10 cellular contexts compared by ENCODE assay signal in the genomic region with DNA sequence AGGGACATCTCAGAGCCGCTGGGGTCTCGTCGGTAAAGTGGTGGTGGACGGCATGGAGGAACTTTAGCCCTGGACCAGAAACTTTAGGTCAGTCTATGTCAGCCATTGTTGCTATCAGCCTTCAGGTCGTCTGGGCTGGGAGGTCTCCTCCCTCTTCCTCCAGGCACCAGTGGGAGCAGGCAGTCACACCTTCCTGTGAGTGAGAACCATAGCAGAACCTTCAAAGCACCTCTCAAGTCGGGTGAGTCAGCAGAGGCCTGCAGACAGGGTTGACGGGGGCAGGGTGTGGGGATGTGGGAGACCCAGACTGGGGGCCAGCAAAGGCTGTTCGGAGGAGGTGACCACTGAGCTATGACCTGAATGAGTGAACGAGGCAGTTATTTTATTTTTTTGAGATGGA. TPM values are rescaled to one million over a fixed set of nuclear protein-coding genes. Genes with fewer than 3 reads are reported as not detected.
DNase-seq lines count a peak whose midpoint lies in the region; ATAC-seq, FAIRE-seq and TF ChIP-seq lines count a peak whose summit lies in the region.
"Had no signal": no experiment of that assay in that cellular context is flagged by ENCODE, and none has a peak within 500 bp of the region (broad histone marks: within the 10 kb centered on the region; RNA-seq: fewer than 3 reads in every experiment).

No MANE protein-coding gene starts in this region.

- no peak overlapping the region for H4K8ac ChIP-seq in mesendoderm (ENCODE audit: low read depth, low read length)

- H2BK120ac ChIP-seq in mesendoderm (ENCODE audit: low read depth, low read length) = peak overlapping the region; percentile 32

- peak overlapping the region; percentile 85 for H3K56ac ChIP-seq in mesendoderm (ENCODE audit: low read length)

- no peaks in the 10 kb centered on the region for H4K20me1 ChIP-seq in PC-9 (ENCODE audit: insufficient read depth)

- CTCF ChIA-PET in A549 (lab: Yijun Ruan, JAX) = interaction anchor here (0.6 to 4.6 kb wide), 2 partner anchors 76 to 274 kb away, joined by 3 to 28 read pairs; no protein-coding TSS in a partner anchor
- CTCF ChIA-PET in PC-9 (lab: Charles Lee) = no interaction called here
- CTCF ChIA-PET in MCF 10A (lab: Yijun Ruan, JAX) = interaction anchor here (0.7 to 0.9 kb wide), 2 partner anchors 112 to 132 kb away, joined by 3 read pairs; no protein-coding TSS in a partner anchor

- DNase-seq in A549 (ENCODE audit: low read depth in 1 of 2, low spot score in 1 of 2) = peak in 1 of 2 experiments; percentile 71
- peak; percentile 44 to 50 for DNase-seq in PC-9
- DNase-seq in activated effector memory CD4-positive, alpha-beta T cell treated with anti-CD3 and anti-CD28 coated beads, Interleukin-2, amount 50 U/mL, for 16 hours = peak; percentile 81
- peak; percentile 89 for DNase-seq in mesendoderm
- no peak for DNase-seq in anterior cingulate cortex (lab: John Stamatoyannopoulos, UW)
- no peak for DNase-seq in MCF 10A (ENCODE audit: unreplicated experiment)
- DNase-seq in 8988T = no peak
- DNase-seq: adrenal gland, RPMI8226 had no signal

- intact Hi-C loops in PC-9 (cut with micrococcal nuclease; ENCODE audit: unreplicated experiment) = no loop called here
- intact Hi-C loops in MCF 10A (cut with micrococcal nuclease) = no loop called here

- H2AFZ ChIP-seq in PC-9 = no peak overlapping the region

- H3K23ac ChIP-seq in mesendoderm (ENCODE audit: low read length) = no peak overlapping the region

- peak overlapping the region; percentile 65 for H2AK5ac ChIP-seq in mesendoderm (ENCODE audit: low read length)

- no peak overlapping the region for H2BK15ac ChIP-seq in mesendoderm (replicated peaks; ENCODE audit: low read depth)

- peaks cover 17% of the 10 kb centered on the region for H3F3A ChIP-seq in PC-9 (ENCODE audit: insufficient read depth, low read depth)

- H3K4me3 ChIP-seq in A549 = no peak overlapping the region
- no peak overlapping the region for H3K4me3 ChIP-seq in PC-9
- H3K4me3 ChIP-seq in mesendoderm (ENCODE audit: low read length) = no peak overlapping the region
- H3K4me3 ChIP-seq: adrenal gland had no signal

- no peaks in the 10 kb centered on the region for H3K9me2 ChIP-seq in PC-9 (ENCODE audit: insufficient read depth)

- H3K18ac ChIP-seq in mesendoderm (ENCODE audit: low read length) = peak overlapping the region; percentile 33

- no peak for TF ChIP-seq RAD21 in A549 (conservative IDR thresholded peaks at IDR 0.05 in 1 of 2, IDR thresholded peaks at IDR 0.05 in 1 of 2)

- no peaks in the 10 kb centered on the region for H3K79me1 ChIP-seq in mesendoderm (ENCODE audit: low read length)

- H3K79me2 ChIP-seq in PC-9 (ENCODE audit: low read depth) (no peaks in the 10 kb centered on the region), mesendoderm (ENCODE audit: control insufficient read depth, insufficient read depth, low read length) (no peaks in the 10 kb centered on the region)

- no peaks in the 10 kb centered on the region for H3K27me3 Mint-ChIP-seq in MCF 10A (ENCODE audit: insufficient read depth, unreplicated experiment)

- BruUV-seq in PC-9 (replicated peaks; lab: Mats Ljungman, UMichigan) (no TSS peak), MCF 10A (replicated peaks; lab: Mats Ljungman, UMichigan) (no TSS peak)

- no peaks in the 10 kb centered on the region for H3K9me3 Mint-ChIP-seq in MCF 10A (ENCODE audit: unreplicated experiment)

- peak overlapping the region; percentile 9 for H3K9ac ChIP-seq in mesendoderm (ENCODE audit: low read length)

- H3K9me3 ChIP-seq in A549 (no peaks in the 10 kb centered on the region), PC-9 (ENCODE audit: insufficient read depth, low read depth) (no peaks in the 10 kb centered on the region)
- H3K9me3 ChIP-seq: adrenal gland had no signal

- H3K4me1 ChIP-seq in A549 (peaks cover 31% of the 10 kb centered on the region), PC-9 (replicated peaks; ENCODE audit: insufficient read depth) (peaks cover 26% of the 10 kb centered on the region), mesendoderm (ENCODE audit: control insufficient read depth, low read depth, low read length) (no peaks in the 10 kb centered on the region)
- H3K4me1 ChIP-seq: adrenal gland had no signal

- TF ChIP-seq EP300 in A549 (IDR thresholded peaks at IDR 0.05) = no peak

- peak overlapping the region; percentile 84 for H3K4ac ChIP-seq in mesendoderm (ENCODE audit: low read depth, low read length)

- no peak for TF ChIP-seq POLR2A in A549 (IDR thresholded peaks at IDR 0.05; ENCODE audit: low read length)

- H3K27ac ChIP-seq in A549 (peak overlapping the region; percentile 56 to 90), PC-9 (peak overlapping the region; percentile 57; the same call in 1 of the 2 replicates), mesendoderm (ENCODE audit: low read depth, low read length) (peak overlapping the region; percentile 80)
- H3K27ac ChIP-seq: adrenal gland had no signal

- H3K27me3 ChIP-seq in PC-9 (ENCODE audit: insufficient read depth, low read depth) (no peaks in the 10 kb centered on the region), mesendoderm (ENCODE audit: insufficient read depth, low read length, poor library complexity) (no peaks in the 10 kb centered on the region)
- H3K27me3 ChIP-seq: adrenal gland had no signal

- peak overlapping the region; percentile 71 for H4K5ac ChIP-seq in mesendoderm (ENCODE audit: low read length)

- H2BK5ac ChIP-seq in mesendoderm (ENCODE audit: low read length) = peak overlapping the region; percentile 67

- WGBS in A549 (ENCODE audit: missing lambda C conversion rate) = 72% methylated on average over 7 of the region's 9 CpGs
- WGBS in mesendoderm (ENCODE audit: extremely low coverage, insufficient coverage, low lambda C conversion rate) = no CpG with 5 or more reads among the region's 9 CpGs

- ATAC-seq in A549 = peak; percentile 67 to 77; a peak in 5 of 6 replicates
- ATAC-seq in GM18520 (IDR thresholded peaks at IDR 0.05; ENCODE audit: unreplicated experiment) = no peak

- TF ChIP-seq CTCF in A549 (IDR thresholded peaks at IDR 0.05) = no peak
- TF ChIP-seq CTCF in PC-9 (conservative IDR thresholded peaks at IDR 0.05) = no peak
- no peak for TF ChIP-seq CTCF in MCF 10A (IDR thresholded peaks at IDR 0.05; ENCODE audit: unreplicated experiment)

- POLR2A ChIA-PET in A549 (lab: Yijun Ruan, JAX) (no interaction called here), PC-9 (lab: Charles Lee; ENCODE audit: unreplicated experiment) (interaction anchor here (0.6 kb wide), 1 partner anchor 19 kb away, joined by 6 read pairs; no protein-coding TSS in a partner anchor), MCF 10A (lab: Yijun Ruan, JAX) (interaction anchor here (0.6 kb wide), 1 partner anchor 188 kb away, joined by 3 read pairs; no protein-coding TSS in a partner anchor)

- H3K36me3 ChIP-seq in PC-9 (ENCODE audit: low read depth) (no peaks in the 10 kb centered on the region), mesendoderm (ENCODE audit: control insufficient read depth, insufficient read depth, low read length) (no peaks in the 10 kb centered on the region)
- H3K36me3 ChIP-seq: adrenal gland had no signal

- H3K4me3 Mint-ChIP-seq in MCF 10A (ENCODE audit: unreplicated experiment) = no peak overlapping the region

- H3K4me2 ChIP-seq in A549 (peak overlapping the region; percentile 4; the same call in 1 of the 3 replicates), PC-9 (peak overlapping the region; percentile 34; the same call in 1 of the 2 replicates), mesendoderm (ENCODE audit: low read length) (no peak overlapping the region)

- no peak for FAIRE-seq in A549 (lab: Jason Lieb, UNC)

- no peak overlapping the region for H3K27ac Mint-ChIP-seq in MCF 10A (ENCODE audit: low read depth, unreplicated experiment)

- H3K4me1 Mint-ChIP-seq in MCF 10A (ENCODE audit: insufficient read depth, unreplicated experiment) = no peaks in the 10 kb centered on the region

- H3K36me3 Mint-ChIP-seq in MCF 10A (ENCODE audit: insufficient read depth, unreplicated experiment) = no peaks in the 10 kb centered on the region

RNA-seq across cellular contexts. Expression of gene SBNO2, which starts 15.4 kb away (rescaled TPM):
- polyA plus RNA-seq in A549 (2011; rRNA removed) = 6.8 and 8.4 TPM in 2 replicates
- 28.7 and 40.8 TPM in 2 replicates for polyA plus RNA-seq in A549 (2012; cell fraction: cytosol; rRNA removed)
- 118 and 161 TPM in 2 replicates for polyA plus RNA-seq in A549 (2012; cell fraction: nucleus; rRNA removed)
- 27.0 to 32.0 TPM (median 27.7 TPM) in 3 replicates for polyA plus RNA-seq in A549 (2017; fragmentation: RNase III; extraction: RNeasy Plus Mini Kit Qiagen cat#74134 plus additional on column Dnase treatment)
- polyA minus RNA-seq in A549 (2011; rRNA and poly(A)+ RNA removed) = 9.6 and 15.2 TPM in 2 replicates
- total RNA-seq in PC-9 (2021) = 75.6 and 82.4 TPM in 2 replicates
- 16.7 TPM for polyA plus RNA-seq in mesendoderm (2013, experiment 1 of 2)
- 15.3 TPM for polyA plus RNA-seq in mesendoderm (2013, experiment 2 of 2)
- 99.6 and 123 TPM in 2 replicates for total RNA-seq in MCF 10A (2022)

RNA-seq across cellular contexts. Expression of gene STK11, which starts 16.2 kb away (rescaled TPM):
- 12.2 and 16.2 TPM in 2 replicates for polyA plus RNA-seq in A549 (2011; rRNA removed)
- 35.2 and 42.6 TPM in 2 replicates for polyA plus RNA-seq in A549 (2012; cell fraction: cytosol; rRNA removed)
- 108 and 121 TPM in 2 replicates for polyA plus RNA-seq in A549 (2012; cell fraction: nucleus; rRNA removed)
- 33.6 to 34.2 TPM (median 34.0 TPM) in 3 replicates for polyA plus RNA-seq in A549 (2017; fragmentation: RNase III; extraction: RNeasy Plus Mini Kit Qiagen cat#74134 plus additional on column Dnase treatment)
- 18.6 and 21.3 TPM in 2 replicates for polyA minus RNA-seq in A549 (2011; rRNA and poly(A)+ RNA removed)
- 53.0 and 59.5 TPM in 2 replicates for total RNA-seq in PC-9 (2021)
- polyA plus RNA-seq in mesendoderm (2013, experiment 1 of 2) = 33.8 TPM
- 34.4 TPM for polyA plus RNA-seq in mesendoderm (2013, experiment 2 of 2)
- total RNA-seq in MCF 10A (2022) = 63.1 and 65.6 TPM in 2 replicates

RNA-seq across cellular contexts. Expression of gene CBARP, which starts 48.4 kb away (rescaled TPM):
- polyA plus RNA-seq in A549 (2011; rRNA removed) = 0.19 and 0.30 TPM in 2 replicates
- 1.3 and 2.3 TPM in 2 replicates for polyA plus RNA-seq in A549 (2012; cell fraction: cytosol; rRNA removed)
- polyA plus RNA-seq in A549 (2012; cell fraction: nucleus; rRNA removed) = 4.5 and 8.2 TPM in 2 replicates
- polyA plus RNA-seq in A549 (2017; fragmentation: RNase III; extraction: RNeasy Plus Mini Kit Qiagen cat#74134 plus additional on column Dnase treatment) = 1.7 to 2.0 TPM (median 1.9 TPM) in 3 replicates
- 0.21 and 0.24 TPM in 2 replicates for polyA minus RNA-seq in A549 (2011; rRNA and poly(A)+ RNA removed)
- 1.8 and 1.9 TPM in 2 replicates for total RNA-seq in PC-9 (2021)
- polyA plus RNA-seq in mesendoderm (2013, experiment 1 of 2) = 3.2 TPM
- polyA plus RNA-seq in mesendoderm (2013, experiment 2 of 2) = 3.5 TPM
- total RNA-seq in MCF 10A (2022) = 7.0 and 8.2 TPM in 2 replicates

RNA-seq across cellular contexts. Expression of gene ATP5F1D, which starts 52.1 kb away (rescaled TPM):
- polyA plus RNA-seq in A549 (2011; rRNA removed) (18.5 and 28.7 TPM in 2 replicates), A549 (2017; fragmentation: RNase III; extraction: RNeasy Plus Mini Kit Qiagen cat#74134 plus additional on column Dnase treatment) (96.9 to 101 TPM (median 99.7 TPM) in 3 replicates)
- 158 and 210 TPM in 2 replicates for polyA plus RNA-seq in A549 (2012; cell fraction: cytosol; rRNA removed)
- 114 and 225 TPM in 2 replicates for polyA plus RNA-seq in A549 (2012; cell fraction: nucleus; rRNA removed)
- polyA minus RNA-seq in A549 (2011; rRNA and poly(A)+ RNA removed) = 12.4 and 18.2 TPM in 2 replicates
- total RNA-seq in PC-9 (2021) (157 and 214 TPM in 2 replicates), MCF 10A (2022) (256 and 258 TPM in 2 replicates)
- polyA plus RNA-seq in mesendoderm (2013, experiment 1 of 2) = 127 TPM
- polyA plus RNA-seq in mesendoderm (2013, experiment 2 of 2) = 122 TPM

RNA-seq across cellular contexts. Expression of gene MIDN, which starts 59.0 kb away (rescaled TPM):
- polyA plus RNA-seq in A549 (2011; rRNA removed) (9.1 and 11.8 TPM in 2 replicates), A549 (2017; fragmentation: RNase III; extraction: RNeasy Plus Mini Kit Qiagen cat#74134 plus additional on column Dnase treatment) (27.7 to 33.4 TPM (median 31.4 TPM) in 3 replicates)
- 17.7 and 27.8 TPM in 2 replicates for polyA plus RNA-seq in A549 (2012; cell fraction: cytosol; rRNA removed)
- polyA plus RNA-seq in A549 (2012; cell fraction: nucleus; rRNA removed) = 45.7 and 73.9 TPM in 2 replicates
- polyA minus RNA-seq in A549 (2011; rRNA and poly(A)+ RNA removed) = 23.7 and 25.2 TPM in 2 replicates
- total RNA-seq in PC-9 (2021) (61.4 and 92.0 TPM in 2 replicates), MCF 10A (2022) (73.6 and 96.9 TPM in 2 replicates)
- polyA plus RNA-seq in mesendoderm (2013, experiment 1 of 2) = 133 TPM
- 131 TPM for polyA plus RNA-seq in mesendoderm (2013, experiment 2 of 2)

Comparison
In these comparisons a context has a peak if more than half of its experiments do, and no peak if none do; other contexts are left out.
1. DNase-seq: peak in PC-9 (2 of 2), activated effector memory CD4-positive, alpha-beta T cell treated with anti-CD3 and anti-CD28 coated beads, Interleukin-2, amount 50 U/mL, for 16 hours (single experiment) and mesendoderm (single experiment); none in anterior cingulate cortex (0 of 58), MCF 10A (single experiment) and 8988T (single experiment).
2. Peak in every context shown above with its lines, with median percentiles within 50 percentile points of each other: H3K27ac ChIP-seq.